In genomic region chr16:54289242-54290051, GRCh38 we compare ENCODE assay signal across 11 cellular contexts. TPM values are rescaled to one million over a fixed set of nuclear protein-coding genes. Genes with fewer than 3 reads are reported as not detected.
A peak's percentile ranks its signal among the peaks of the same experiment; 100 is the strongest.
DNase-seq lines count a peak whose midpoint lies in the region; ATAC-seq and TF ChIP-seq lines count a peak whose summit lies in the region.
"Had no signal": no experiment of that assay in that cellular context is flagged by ENCODE, and none has a peak within 500 bp of the region (broad histone marks: within the 10 kb centered on the region; RNA-seq: fewer than 3 reads in every experiment).

No MANE protein-coding gene starts in this region.

- H3K27me3 ChIP-seq in HUES64 (ENCODE audit: insufficient read depth, low read length), result peaks cover 86% of the 10 kb centered on the region
- H3K27me3 ChIP-seq in hepatocyte, result peaks cover 88% of the 10 kb centered on the region
- peaks cover 89% of the 10 kb centered on the region for H3K27me3 ChIP-seq in neural progenitor cell

- peaks cover 59% of the 10 kb centered on the region for H3K27me3 Mint-ChIP-seq in neural progenitor cell (ENCODE audit: insufficient read depth, low read depth)

- peak; percentile 55 for DNase-seq in activated CD8-positive, alpha-beta memory T cell treated with anti-CD3 and anti-CD28 coated beads, Interleukin-2, amount 50 U/mL, for 48 hours
- DNase-seq in activated CD8-positive, alpha-beta memory T cell treated with anti-CD3 and anti-CD28 coated beads for 24 hours, result no peak
- DNase-seq in hepatocyte (ENCODE audit: low spot score), result no peak
- peak; percentile 90 for DNase-seq in neural progenitor cell (ENCODE audit: low spot score)
- no peak for DNase-seq in KBM-7
- DNase-seq in EL, result no peak
- DNase-seq: esophagus squamous epithelium had no signal

- no peak overlapping the region for H3K27ac Mint-ChIP-seq in neural progenitor cell
- H3K27ac Mint-ChIP-seq: IgD-negative memory B cell had no signal

- WGBS in HUES64, result under 1% methylated on average over 55 of the region's 59 CpGs
- WGBS in hepatocyte (ENCODE audit: low lambda C conversion rate, missing lambda C conversion rate), result 7% methylated on average over 39 of the region's 59 CpGs

- H3K36me3 ChIP-seq in HUES64 (ENCODE audit: insufficient read depth, low read length) (no peaks in the 10 kb centered on the region), hepatocyte (replicated peaks; ENCODE audit: insufficient read depth, low read depth) (no peaks in the 10 kb centered on the region), neural progenitor cell (no peaks in the 10 kb centered on the region)

- peaks cover 5% of the 10 kb centered on the region for H3K36me3 Mint-ChIP-seq in neural progenitor cell
- H3K36me3 Mint-ChIP-seq: IgD-negative memory B cell had no signal

- H3K79me2 ChIP-seq in hepatocyte (no peaks in the 10 kb centered on the region), neural progenitor cell (ENCODE audit: low read depth) (peaks cover 3% of the 10 kb centered on the region)

- H3K9me3 Mint-ChIP-seq in neural progenitor cell, result no peaks in the 10 kb centered on the region

- H3K4me1 Mint-ChIP-seq in neural progenitor cell, result peaks cover 30% of the 10 kb centered on the region

- no peak for ATAC-seq in GM21447 (IDR thresholded peaks at IDR 0.05; ENCODE audit: unreplicated experiment)

- no peak overlapping the region for H3K27ac ChIP-seq in HUES64 (ENCODE audit: low read depth, low read length)
- H3K27ac ChIP-seq in hepatocyte, result no peak overlapping the region
- H3K27ac ChIP-seq in neural progenitor cell, result no peak overlapping the region
- H3K27ac ChIP-seq: esophagus squamous epithelium, SK-N-MC had no signal

- H3K9ac ChIP-seq in HUES64 (ENCODE audit: low read depth, low read length) (no peak overlapping the region), neural progenitor cell (no peak overlapping the region)

- H3K4me3 ChIP-seq in HUES64 (ENCODE audit: low read length) (peak overlapping the region; percentile 49), hepatocyte (no peak overlapping the region), neural progenitor cell (peak overlapping the region; percentile 47)
- H3K4me3 ChIP-seq: SK-N-MC had no signal

- in situ Hi-C loops in KBM-7 (cut with MboI; ENCODE audit: low pct_unique_long_range_greater_than_20kb, low sequenced_read_pairs), result loop anchor here (25.0 kb wide), 1 partner anchor 673 kb away; no protein-coding TSS in a partner anchor

- peaks cover 57% of the 10 kb centered on the region for H3F3A ChIP-seq in neural progenitor cell (ENCODE audit: low read depth)

- H3K9me2 ChIP-seq in hepatocyte (replicated peaks; ENCODE audit: insufficient read depth), result no peaks in the 10 kb centered on the region

- H3K9me3 ChIP-seq in HUES64 (ENCODE audit: insufficient read depth, low read depth, low read length) (no peaks in the 10 kb centered on the region), hepatocyte (ENCODE audit: low read depth) (no peaks in the 10 kb centered on the region), neural progenitor cell (ENCODE audit: low read depth) (no peaks in the 10 kb centered on the region)
- H3K9me3 ChIP-seq: esophagus squamous epithelium had no signal

- TF ChIP-seq CTCF in hepatocyte (IDR thresholded peaks at IDR 0.05; ENCODE audit: poor library complexity) (no peak), neural progenitor cell (IDR thresholded peaks at IDR 0.05) (no peak)

- H2AFZ ChIP-seq in hepatocyte (no peak overlapping the region), neural progenitor cell (replicated peaks) (no peak overlapping the region)

- peak overlapping the region; percentile 86 for H3K4me3 Mint-ChIP-seq in neural progenitor cell

- H4K20me1 ChIP-seq in hepatocyte (ENCODE audit: insufficient read depth, poor library complexity, severe bottlenecking) (no peaks in the 10 kb centered on the region), neural progenitor cell (ENCODE audit: low read depth) (peaks cover 36% of the 10 kb centered on the region)

- peaks cover 12% of the 10 kb centered on the region; the same call in 1 of the 2 replicates for H3K4me1 ChIP-seq in HUES64 (ENCODE audit: insufficient read depth, low read length)
- peaks cover 25% of the 10 kb centered on the region for H3K4me1 ChIP-seq in hepatocyte (ENCODE audit: insufficient read depth)
- peaks cover 33% of the 10 kb centered on the region for H3K4me1 ChIP-seq in neural progenitor cell

- peak overlapping the region; percentile 73 for H3K4me2 ChIP-seq in hepatocyte
- H3K4me2 ChIP-seq in neural progenitor cell, result peak overlapping the region; percentile 82

RNA-seq across cellular contexts. Expression of gene IRX3, which starts 2.9 kb away (rescaled TPM):
- polyA plus RNA-seq in HUES64 (2013, experiment 1 of 2), result 7.0 TPM
- polyA plus RNA-seq in HUES64 (2013, experiment 2 of 2), result 13.9 TPM
- total RNA-seq in hepatocyte, result 1.8 and 2.8 TPM in 2 replicates
- 4.4 and 5.2 TPM in 2 replicates for polyA plus RNA-seq in hepatocyte
- 4.6 and 9.1 TPM in 2 replicates for total RNA-seq in neural progenitor cell (ENCODE audit: low replicate concordance)
- polyA plus RNA-seq: IgD-negative memory B cell had no signal

Comparison
In these comparisons a context has a peak if more than half of its experiments do, and no peak if none do; other contexts are left out.
1. DNase-seq: peak in activated CD8-positive, alpha-beta memory T cell treated with anti-CD3 and anti-CD28 coated beads, Interleukin-2, amount 50 U/mL, for 48 hours (single experiment) and neural progenitor cell (single experiment); none in activated CD8-positive, alpha-beta memory T cell treated with anti-CD3 and anti-CD28 coated beads for 24 hours (single experiment), hepatocyte (single experiment), KBM-7 (single experiment) and EL (single experiment).